Comparison of ENCODE assay signal across 9 cellular contexts in genomic region chr14:39040529-39040928, GRCh38.
"Had no signal": no experiment of that assay in that cellular context is flagged by ENCODE, and none has a peak within 500 bp of the region (broad histone marks: within the 10 kb centered on the region; RNA-seq: fewer than 3 reads in every experiment).

No MANE protein-coding gene starts in this region.

- H3K4me2 ChIP-seq: KMS-11 had no signal

- ATAC-seq: K562 had no signal

- H3K27ac ChIP-seq: HL-60, KMS-11 had no signal

- FAIRE-seq: HTR-8/SVneo, K562 had no signal

- H3K9ac ChIP-seq: KMS-11 had no signal

- H3K4me3 ChIP-seq: K562 had no signal

- DNase-seq: IMR-90, Karpas-422, Kasumi-1, KBM-7, KG1 had no signal
